1 cellular context compared by ENCODE assay signal in the genomic region with DNA sequence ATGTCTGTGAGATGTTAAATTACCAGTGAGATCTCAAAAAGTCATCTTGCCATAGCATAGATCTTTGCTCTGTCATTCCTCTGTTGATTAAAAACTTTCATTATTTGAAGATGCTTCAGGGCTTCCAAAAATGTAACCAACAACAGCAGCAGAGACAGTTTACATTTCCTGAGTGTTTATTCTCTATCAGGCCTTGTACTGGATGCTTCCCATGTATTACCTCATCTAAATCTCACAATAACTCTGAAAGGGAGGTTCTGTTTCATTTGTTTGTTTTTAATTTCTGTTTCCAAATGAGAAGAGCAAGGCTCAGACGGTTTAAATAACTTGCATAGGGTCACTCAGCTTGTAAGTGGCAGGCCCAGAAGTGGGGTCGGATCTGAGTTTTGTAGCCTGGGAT.
TF ChIP-seq lines count a peak whose summit lies in the region.

No MANE protein-coding gene starts in this region.

TF ChIP-seq in HEK293, 187 proteins besides CTCF, POLR2A, EP300 and RAD21:
- TF ChIP-seq ZNF664 (tag by site-specific recombination; IDR thresholded peaks at IDR 0.05), result 0 out of 2 replicates have a peak, but pooled peaks have one; percentile 46
- no peak for TF ChIP-seq ZNF19 (tag by site-specific recombination; IDR thresholded peaks at IDR 0.05; ENCODE audit: low read depth)
- TF ChIP-seq MYNN (tag by site-specific recombination; IDR thresholded peaks at IDR 0.05; ENCODE audit: borderline replicate concordance), result no peak
